15 cellular contexts compared by ENCODE assay signal in genomic region chr11:68445531-68446035, GRCh38. TPM values are rescaled to one million over a fixed set of nuclear protein-coding genes. Genes with fewer than 3 reads are reported as not detected.
DNase-seq lines count a peak whose midpoint lies in the region; FAIRE-seq and TF ChIP-seq lines count a peak whose summit lies in the region.
"Had no signal": no experiment of that assay in that cellular context is flagged by ENCODE, and none has a peak within 500 bp of the region (broad histone marks: within the 10 kb centered on the region; RNA-seq: fewer than 3 reads in every experiment).

No MANE protein-coding gene starts in this region.

- FAIRE-seq in bronchial epithelial cell (lab: Jason Lieb, UNC) = peak; percentile 13

- intact Hi-C loops in MCF 10A (cut with micrococcal nuclease) (loop anchor here (5.0 kb wide), 1 partner anchor 238 kb away; no protein-coding TSS in a partner anchor), breast epithelium (cut with DNase I; ENCODE audit: low total_unique reads) (no loop called here)

- POLR2A ChIA-PET in MCF 10A (lab: Yijun Ruan, JAX) = no interaction called here

- no peak for DNase-seq in MCF 10A (ENCODE audit: unreplicated experiment)
- DNase-seq in breast epithelium (ENCODE audit: low spot score in 2 of 2) = no peak
- no peak for DNase-seq in bronchial epithelial cell (ENCODE audit: low read depth)
- DNase-seq in neural crest cell (ENCODE audit: low read depth, low spot score) = no peak
- DNase-seq in HuH-7 (ENCODE audit: low spot score) = no peak
- no peak for DNase-seq in stimulated activated naive CD4-positive, alpha-beta T cell (lab: John Stamatoyannopoulos, UW)
- no peak for DNase-seq in activated CD4-positive, CD25-positive, alpha-beta regulatory T cell treated with anti-CD3 and anti-CD28 coated beads, Interleukin-2, amount 50 U/mL, for 72 hours
- DNase-seq: 8988T; C1 segment of cervical spinal cord; Calu3; CD4-positive, alpha-beta T cell; DMS 273 treated with DMSO at 0.1 percent for 48 hours; GM23248; H7 had no signal

- no peaks in the 10 kb centered on the region for H3K4me1 ChIP-seq in breast epithelium

- H3K4me3 Mint-ChIP-seq in MCF 10A (ENCODE audit: unreplicated experiment) (no peak overlapping the region), neural crest cell (no peak overlapping the region)
- H3K4me3 Mint-ChIP-seq: CD4-positive, alpha-beta T cell had no signal

- H3K9me3 Mint-ChIP-seq in MCF 10A (ENCODE audit: unreplicated experiment) (no peaks in the 10 kb centered on the region), neural crest cell (no peaks in the 10 kb centered on the region)
- H3K9me3 Mint-ChIP-seq: CD4-positive, alpha-beta T cell had no signal

- no peaks in the 10 kb centered on the region for H3K9me3 ChIP-seq in breast epithelium

- TF ChIP-seq CTCF in MCF 10A (IDR thresholded peaks at IDR 0.05; ENCODE audit: unreplicated experiment) (no peak), breast epithelium (IDR thresholded peaks at IDR 0.05) (no peak), bronchial epithelial cell (IDR thresholded peaks at IDR 0.05; ENCODE audit: insufficient read depth, low read length, severe bottlenecking) (no peak), neural crest cell (conservative IDR thresholded peaks at IDR 0.05) (no peak)

- H3K27me3 ChIP-seq in breast epithelium = no peaks in the 10 kb centered on the region
- no peaks in the 10 kb centered on the region for H3K27me3 ChIP-seq in bronchial epithelial cell (ENCODE audit: control insufficient read depth, insufficient read depth, low read length)

- peaks cover 4% of the 10 kb centered on the region for H3K36me3 ChIP-seq in breast epithelium
- H3K36me3 ChIP-seq in bronchial epithelial cell (ENCODE audit: control insufficient read depth, insufficient read depth, low read length) = peaks cover 4% of the 10 kb centered on the region

- no peak for TF ChIP-seq POLR2A in breast epithelium (IDR thresholded peaks at IDR 0.05)

- no peak overlapping the region for H3K27ac ChIP-seq in breast epithelium
- H3K27ac ChIP-seq: GM23248, HL-60 had no signal

- no peak overlapping the region for H3K4me3 ChIP-seq in breast epithelium
- H3K4me3 ChIP-seq in bronchial epithelial cell (ENCODE audit: low read depth, low read length) = no peak overlapping the region
- H3K4me3 ChIP-seq: GM23248 had no signal

- no TSS peak for BruUV-seq in MCF 10A (replicated peaks; lab: Mats Ljungman, UMichigan)

- H3K27ac Mint-ChIP-seq in MCF 10A (ENCODE audit: low read depth, unreplicated experiment) (peak overlapping the region; percentile 79), neural crest cell (ENCODE audit: unreplicated experiment) (peak overlapping the region; percentile 12)
- H3K27ac Mint-ChIP-seq: CD4-positive, alpha-beta T cell had no signal

- H3K36me3 Mint-ChIP-seq in MCF 10A (ENCODE audit: insufficient read depth, unreplicated experiment) (peaks cover 28% of the 10 kb centered on the region), neural crest cell (ENCODE audit: low read depth) (peaks cover 5% of the 10 kb centered on the region)

- H3K27me3 Mint-ChIP-seq in MCF 10A (ENCODE audit: insufficient read depth, unreplicated experiment) (no peaks in the 10 kb centered on the region), neural crest cell (ENCODE audit: low read depth) (no peaks in the 10 kb centered on the region)
- H3K27me3 Mint-ChIP-seq: CD4-positive, alpha-beta T cell had no signal

- CTCF ChIA-PET in MCF 10A (lab: Yijun Ruan, JAX) = no interaction called here

- no peaks in the 10 kb centered on the region for H3K4me1 Mint-ChIP-seq in MCF 10A (ENCODE audit: insufficient read depth, unreplicated experiment)
- peaks cover 13% of the 10 kb centered on the region for H3K4me1 Mint-ChIP-seq in neural crest cell

RNA-seq across cellular contexts. Expression of gene PPP6R3, which starts 15.0 kb away (rescaled TPM):
- 87.2 and 95.7 TPM in 2 replicates for total RNA-seq in MCF 10A (2022)
- 100 to 1,000 TPM; 113 to 227 (median 183) TPM for total RNA-seq in breast epithelium
- 93.5 and 139 TPM in 2 replicates for total RNA-seq in bronchial epithelial cell
- total RNA-seq in neural crest cell = 108 and 111 TPM in 2 replicates
